8 cellular contexts compared by ENCODE assay signal in genomic region chr7:39566056-39566921, GRCh38. TPM values are rescaled to one million over a fixed set of nuclear protein-coding genes. Genes with fewer than 3 reads are reported as not detected.
DNase-seq lines count a peak whose midpoint lies in the region; ATAC-seq, FAIRE-seq and TF ChIP-seq lines count a peak whose summit lies in the region.

A gene with protein sequence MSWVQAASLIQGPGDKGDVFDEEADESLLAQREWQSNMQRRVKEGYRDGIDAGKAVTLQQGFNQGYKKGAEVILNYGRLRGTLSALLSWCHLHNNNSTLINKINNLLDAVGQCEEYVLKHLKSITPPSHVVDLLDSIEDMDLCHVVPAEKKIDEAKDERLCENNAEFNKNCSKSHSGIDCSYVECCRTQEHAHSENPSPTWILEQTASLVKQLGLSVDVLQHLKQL (plus strand): TSS chr7:39566404. CDS start chr7:39566419, 15 bp downstream.

- no peaks in the 10 kb centered on the region for H3K9me3 ChIP-seq in keratinocyte (ENCODE audit: control insufficient read depth, low read depth, low read length)

- ATAC-seq in GM19025 (IDR thresholded peaks at IDR 0.05; ENCODE audit: low read depth, unreplicated experiment), result peak; percentile 99
- ATAC-seq in HG03280 (IDR thresholded peaks at IDR 0.05; ENCODE audit: unreplicated experiment), result peak; percentile 100

- FAIRE-seq in keratinocyte (lab: Jason Lieb, UNC), result no peak

- H4K20me1 ChIP-seq in keratinocyte (ENCODE audit: control insufficient read depth, extremely low read depth, insufficient read depth, low read length), result no peaks in the 10 kb centered on the region

- peak within 1 kb of the TSS; percentile 91 for H3K4me2 ChIP-seq in keratinocyte (ENCODE audit: control insufficient read depth, extremely low read depth, insufficient read depth, low read depth, low read length)

- DNase-seq in AG09319 (ENCODE audit: extremely low read depth, low read depth) (peak; percentile 32), NCI-H345 (lab: John Stamatoyannopoulos, UW) (peak; percentile 78), cerebellar cortex (ENCODE audit: low spot score) (peak; percentile 88), keratinocyte (ENCODE audit: low read depth, low spot score) (no peak)
- peak; percentile 83 for DNase-seq in activated CD4-positive, CD25-positive, alpha-beta regulatory T cell treated with anti-CD3 and anti-CD28 coated beads, Interleukin-2, amount 50 U/mL, for 72 hours
- DNase-seq in stimulated activated CD4-positive, alpha-beta T cell treated with anti-CD3 and anti-CD28 coated beads, Interleukin-15, amount 100 ng/mL, for 1 hour (ENCODE audit: low read depth in 1 of 2, low spot score in 1 of 2), result peak; percentile 56 to 76

- dilution Hi-C loops in keratinocyte (cut with MboI; ENCODE audit: extremely low pct_ligation_motif_present, low sequenced_read_pairs), result no loop called here

- H3K79me2 ChIP-seq in keratinocyte (ENCODE audit: control insufficient read depth, insufficient read depth, low read length), result peaks cover 24% of the 10 kb centered on the region

- TF ChIP-seq CTCF in AG09319 (IDR thresholded peaks at IDR 0.05; ENCODE audit: low read depth, low read length) (no peak), keratinocyte (optimal IDR thresholded peaks at IDR 0.05 in 1 of 3, IDR thresholded peaks at IDR 0.05 in 1 of 3, conservative IDR thresholded peaks at IDR 0.05 in 1 of 3; ENCODE audit: extremely low read depth in 1 of 3, insufficient read depth in 2 of 3, low read length in 3 of 3) (no peak)

- no peaks in the 10 kb centered on the region for H3K27me3 ChIP-seq in keratinocyte (ENCODE audit: control insufficient read depth, extremely low read depth, insufficient read depth, low read length)

- peaks cover 12% of the 10 kb centered on the region for H3K4me1 ChIP-seq in keratinocyte (ENCODE audit: control insufficient read depth, extremely low read depth, insufficient read depth, low read length)

- H3K4me3 ChIP-seq in keratinocyte (ENCODE audit: control insufficient read depth in 2 of 3, extremely low read depth in 1 of 3, insufficient read depth in 2 of 3, low read depth in 1 of 3, low read length in 3 of 3), result peak within 1 kb of the TSS; percentile 85 to 97 (median 94)

- peaks cover 0 to 2% of the 10 kb centered on the region in 2 experiments for H3K36me3 ChIP-seq in keratinocyte (ENCODE audit: control insufficient read depth in 2 of 2, extremely low read depth in 1 of 2, insufficient read depth in 2 of 2, low read length in 2 of 2)

- H2AFZ ChIP-seq in keratinocyte (ENCODE audit: control insufficient read depth, low read length), result peak within 1 kb of the TSS; percentile 98

- no peaks in the 10 kb centered on the region for H3K9me1 ChIP-seq in keratinocyte (ENCODE audit: control insufficient read depth, extremely low read depth, insufficient read depth, low read length)

- peak within 1 kb of the TSS; percentile 67 for H3K27ac ChIP-seq in keratinocyte (ENCODE audit: control insufficient read depth, insufficient read depth, low read length)

- peak within 1 kb of the TSS; percentile 75 for H3K9ac ChIP-seq in keratinocyte (ENCODE audit: control insufficient read depth, extremely low read depth, insufficient read depth, low read length)

RNA-seq across cellular contexts. Expression of the gene that starts here (rescaled TPM):
- 21.7 to 43.7 TPM (median 23.0 TPM) in 3 replicates for polyA plus RNA-seq in keratinocyte
- 12.4 TPM for polyA plus RNA-seq in keratinocyte (2011; ENCODE audit: low read depth)
- polyA plus RNA-seq in keratinocyte (2011; cell fraction: cytosol; rRNA removed), result 19.5 and 35.7 TPM in 2 replicates
- 19.2 and 24.1 TPM in 2 replicates for polyA plus RNA-seq in keratinocyte (2011; cell fraction: nucleus; rRNA removed)
- 12.8 and 20.3 TPM in 2 replicates for polyA plus RNA-seq in keratinocyte (2012; ENCODE audit: low replicate concordance)
- polyA minus RNA-seq in keratinocyte, result 2.2 to 15.9 TPM (median 4.4 TPM) in 3 replicates
- polyA minus RNA-seq in keratinocyte (2011; cell fraction: cytosol; rRNA and poly(A)+ RNA removed), result 15.5 TPM
- 9.0 and 15.5 TPM in 2 replicates for polyA minus RNA-seq in keratinocyte (2011; cell fraction: nucleus; rRNA and poly(A)+ RNA removed)
